2 cellular contexts compared by ENCODE assay signal in genomic region chr15:40795019-40795418, GRCh38.
TF ChIP-seq lines count a peak whose summit lies in the region.

No MANE protein-coding gene starts in this region.

TF ChIP-seq in HCT116, 20 proteins besides CTCF, POLR2A, EP300 and RAD21:
- no peak for TF ChIP-seq JUND (IDR thresholded peaks at IDR 0.05)
- TF ChIP-seq TCF7L2 (IDR thresholded peaks at IDR 0.05; ENCODE audit: borderline replicate concordance, extremely low read depth, insufficient read depth, insufficient read length) = no peak
- TF ChIP-seq FOSL1 (IDR thresholded peaks at IDR 0.05; ENCODE audit: low read depth) = no peak
- no peak for TF ChIP-seq ZFX (IDR thresholded peaks at IDR 0.05)
- TF ChIP-seq MAX (IDR thresholded peaks at IDR 0.05) = no peak
- no peak for TF ChIP-seq SIN3A (IDR thresholded peaks at IDR 0.05; ENCODE audit: low read depth)
TF ChIP-seq in HCT116: peak in this region for 0.

TF ChIP-seq in HepG2, 621 proteins besides CTCF, POLR2A, EP300 and RAD21:
- TF ChIP-seq HOXA7 (CRISPR knock-in tag; IDR thresholded peaks at IDR 0.05) (no peak), ZNF510 (CRISPR knock-in tag; IDR thresholded peaks at IDR 0.05; ENCODE audit: low read depth) (no peak), NKX3-1 (CRISPR knock-in tag; IDR thresholded peaks at IDR 0.05) (no peak), HNRNPK (IDR thresholded peaks at IDR 0.05; ENCODE audit: low read depth, low read length, poor library complexity, severe bottlenecking) (peak; percentile 3)
